In genomic region chr13:31898383-31899071, GRCh38 we compare ENCODE assay signal across 17 cellular contexts.
A peak's percentile ranks its signal among the peaks of the same experiment; 100 is the strongest.
DNase-seq lines count a peak whose midpoint lies in the region; ATAC-seq, FAIRE-seq and TF ChIP-seq lines count a peak whose summit lies in the region.
"Had no signal": no experiment of that assay in that cellular context is flagged by ENCODE, and none has a peak within 500 bp of the region (broad histone marks: within the 10 kb centered on the region; RNA-seq: fewer than 3 reads in every experiment).

No MANE protein-coding gene starts in this region.

- intact Hi-C loops in activated CD4-positive, alpha-beta T cell treated with anti-CD3 and anti-CD28 coated beads, Interleukin-2, amount 10 ng/mL, durations not matched to agents 24 days and 14 days (cut with micrococcal nuclease) = no loop called here
- intact Hi-C loops in natural killer cell (cut with micrococcal nuclease) = no loop called here

- no peaks in the 10 kb centered on the region for H3K9me3 ChIP-seq in Loucy (ENCODE audit: insufficient read depth, low read depth, low read length)
- H3K9me3 ChIP-seq: gastroesophageal sphincter had no signal

- peak overlapping the region; percentile 56 for H2AFZ ChIP-seq in Loucy (ENCODE audit: low read length)

- no peak for ATAC-seq in activated T-helper 17 cell treated with anti-CD3 and anti-CD28 coated beads, Interleukin-2, amount 50 U/mL, for 72 hours (replicated peaks)
- ATAC-seq in natural killer cell (peak; percentile 59 to 74 (median 59)), GM21423 (IDR thresholded peaks at IDR 0.05; ENCODE audit: unreplicated experiment) (no peak)
- ATAC-seq: gastroesophageal sphincter, Panc1 had no signal

- no peak for FAIRE-seq in frontal cortex (lab: Jason Lieb, UNC)

- H3K36me3 ChIP-seq in Loucy (ENCODE audit: insufficient read depth, low read length) = no peaks in the 10 kb centered on the region
- H3K36me3 ChIP-seq: brain microvascular endothelial cell, gastroesophageal sphincter had no signal

- no peaks in the 10 kb centered on the region for H3K9me3 Mint-ChIP-seq in activated CD4-positive, alpha-beta T cell treated with anti-CD3 and anti-CD28 coated beads, Interleukin-2, amount 10 ng/mL, durations not matched to agents 24 days and 14 days
- no peaks in the 10 kb centered on the region for H3K9me3 Mint-ChIP-seq in activated T-helper 17 cell treated with anti-CD3 and anti-CD28 coated beads, Interleukin-2, amount 50 U/mL, for 72 hours
- no peaks in the 10 kb centered on the region for H3K9me3 Mint-ChIP-seq in natural killer cell

- H3K4me1 ChIP-seq in Loucy (ENCODE audit: insufficient read depth, low read length, poor library complexity, severe bottlenecking) = peaks cover 61% of the 10 kb centered on the region

- peak overlapping the region; percentile 43 for H3K4me3 ChIP-seq in Loucy (ENCODE audit: low read length, poor library complexity, severe bottlenecking)
- H3K4me3 ChIP-seq: gastroesophageal sphincter had no signal

- H3K79me2 ChIP-seq in Loucy (ENCODE audit: insufficient read depth, low read length) = no peaks in the 10 kb centered on the region

- H3F3A ChIP-seq in Loucy (ENCODE audit: low read depth) = no peaks in the 10 kb centered on the region

- no peak overlapping the region for H3K4me3 Mint-ChIP-seq in activated CD4-positive, alpha-beta T cell treated with anti-CD3 and anti-CD28 coated beads, Interleukin-2, amount 10 ng/mL, durations not matched to agents 24 days and 14 days
- peak overlapping the region; percentile 50 for H3K4me3 Mint-ChIP-seq in activated T-helper 17 cell treated with anti-CD3 and anti-CD28 coated beads, Interleukin-2, amount 50 U/mL, for 72 hours
- H3K4me3 Mint-ChIP-seq in natural killer cell = peak overlapping the region; percentile 37
- H3K4me3 Mint-ChIP-seq: mesothelial cell of epicardium had no signal

- H3K27me3 ChIP-seq in Loucy (ENCODE audit: insufficient read depth, low read length, poor library complexity, severe bottlenecking) = no peaks in the 10 kb centered on the region
- H3K27me3 ChIP-seq: brain microvascular endothelial cell, gastroesophageal sphincter had no signal

- H3K9ac ChIP-seq in Loucy (ENCODE audit: low read depth, low read length, poor library complexity, severe bottlenecking) = peak overlapping the region; percentile 71

- no peak overlapping the region for H3K27ac Mint-ChIP-seq in activated CD4-positive, alpha-beta T cell treated with anti-CD3 and anti-CD28 coated beads, Interleukin-2, amount 10 ng/mL, durations not matched to agents 24 days and 14 days
- H3K27ac Mint-ChIP-seq in activated T-helper 17 cell treated with anti-CD3 and anti-CD28 coated beads, Interleukin-2, amount 50 U/mL, for 72 hours = peak overlapping the region; percentile 72
- H3K27ac Mint-ChIP-seq in natural killer cell = peak overlapping the region; percentile 36 to 42
- H3K27ac Mint-ChIP-seq: mesothelial cell of epicardium had no signal

- H3K9me2 ChIP-seq in Loucy (replicated peaks; ENCODE audit: low read depth, low read length) = no peaks in the 10 kb centered on the region

- H3K4me1 Mint-ChIP-seq in activated CD4-positive, alpha-beta T cell treated with anti-CD3 and anti-CD28 coated beads, Interleukin-2, amount 10 ng/mL, durations not matched to agents 24 days and 14 days = peaks cover 23% of the 10 kb centered on the region
- H3K4me1 Mint-ChIP-seq in activated T-helper 17 cell treated with anti-CD3 and anti-CD28 coated beads, Interleukin-2, amount 50 U/mL, for 72 hours = peaks cover 36% of the 10 kb centered on the region
- H3K4me1 Mint-ChIP-seq in natural killer cell = peaks cover 40 to 51% of the 10 kb centered on the region in 2 donors

- H3K27me3 Mint-ChIP-seq in activated CD4-positive, alpha-beta T cell treated with anti-CD3 and anti-CD28 coated beads, Interleukin-2, amount 10 ng/mL, durations not matched to agents 24 days and 14 days = peaks cover 25% of the 10 kb centered on the region
- no peaks in the 10 kb centered on the region for H3K27me3 Mint-ChIP-seq in activated T-helper 17 cell treated with anti-CD3 and anti-CD28 coated beads, Interleukin-2, amount 50 U/mL, for 72 hours
- H3K27me3 Mint-ChIP-seq in natural killer cell (ENCODE audit: low read depth in 2 of 2) = no peaks in the 10 kb centered on the region

- no peak for TF ChIP-seq CTCF in Loucy (conservative IDR thresholded peaks at IDR 0.05; ENCODE audit: low read length)
- TF ChIP-seq CTCF in natural killer cell (IDR thresholded peaks at IDR 0.05) = no peak

- no peaks in the 10 kb centered on the region for H4K20me1 ChIP-seq in Loucy (ENCODE audit: insufficient read depth, low read length, poor library complexity, severe bottlenecking)

- no peaks in the 10 kb centered on the region for H3K36me3 Mint-ChIP-seq in activated CD4-positive, alpha-beta T cell treated with anti-CD3 and anti-CD28 coated beads, Interleukin-2, amount 10 ng/mL, durations not matched to agents 24 days and 14 days (ENCODE audit: low read depth)
- H3K36me3 Mint-ChIP-seq in activated T-helper 17 cell treated with anti-CD3 and anti-CD28 coated beads, Interleukin-2, amount 50 U/mL, for 72 hours (ENCODE audit: low read depth) = no peaks in the 10 kb centered on the region
- no peaks in the 10 kb centered on the region for H3K36me3 Mint-ChIP-seq in natural killer cell
- H3K36me3 Mint-ChIP-seq: mesothelial cell of epicardium had no signal

- DNase-seq in activated CD4-positive, alpha-beta T cell treated with anti-CD3 and anti-CD28 coated beads, Interleukin-2, amount 10 ng/mL, durations not matched to agents 24 days and 14 days = peak; percentile 58
- DNase-seq in activated CD4-positive, alpha-beta T cell treated with anti-CD3 and anti-CD28 coated beads for 48 hours = no peak
- DNase-seq in natural killer cell (no peak), frontal cortex (ENCODE audit: low spot score in 2 of 2) (no peak), NCI-H345 (lab: John Stamatoyannopoulos, UW) (no peak)
- DNase-seq: brain microvascular endothelial cell; Calu3; islet precursor cell; NCI-H1092 treated with DMSO at 0.1 percent for 48 hours; NCI-H510A; stimulated activated CD4-positive, alpha-beta T cell treated with anti-CD3 and anti-CD28 coated beads, Interleukin-12 subunit alpha, Interleukin-12 subunit beta, amount 100 ng/mL, for 4 hours had no signal

- H3K4me2 ChIP-seq in Loucy (ENCODE audit: low read depth, low read length, poor library complexity, severe bottlenecking) = peak overlapping the region; percentile 71

Comparison
In these comparisons a context has a peak if more than half of its experiments do, and no peak if none do; other contexts are left out.
1. ATAC-seq: peak in natural killer cell (3 of 3); none in activated T-helper 17 cell treated with anti-CD3 and anti-CD28 coated beads, Interleukin-2, amount 50 U/mL, for 72 hours (single experiment) and GM21423 (single experiment).